Comparison of ENCODE assay signal across 8 cellular contexts in the genomic region with DNA sequence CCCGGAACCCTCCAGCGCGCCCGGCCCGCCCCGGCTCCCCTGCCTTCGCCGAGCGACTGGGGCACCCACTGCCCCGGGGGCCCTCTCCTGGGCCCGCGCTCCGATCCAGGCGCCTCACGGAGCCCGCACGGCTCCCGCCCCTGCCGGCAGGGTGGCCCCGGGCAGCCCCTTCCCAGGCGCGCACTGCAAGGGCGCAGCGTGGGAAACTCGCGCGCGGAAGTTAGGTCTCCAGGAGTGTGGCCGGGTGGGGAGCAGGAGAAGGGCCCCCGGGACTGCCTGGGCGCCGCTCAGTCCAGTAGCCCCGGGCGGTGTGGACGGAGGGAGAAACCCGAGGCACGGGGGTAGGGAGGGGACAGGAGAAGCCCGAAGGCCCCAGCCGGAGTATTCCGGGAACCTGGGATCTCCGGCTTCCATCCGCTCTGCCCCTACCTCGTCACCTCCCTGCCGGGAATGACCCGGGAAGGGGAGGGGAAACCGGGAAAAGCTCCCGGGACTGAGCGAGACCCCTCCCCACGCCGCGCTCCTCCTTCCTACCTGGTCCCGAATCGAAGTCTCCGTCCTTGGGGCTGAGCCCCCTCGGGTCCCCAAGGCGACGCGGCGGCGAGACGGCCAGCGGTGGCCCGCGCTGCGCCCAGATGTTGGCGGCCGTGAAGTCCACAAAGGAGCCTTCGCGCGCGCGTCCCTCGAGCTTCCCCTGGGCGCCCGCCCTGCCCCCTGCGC. TPM values are rescaled to one million over a fixed set of nuclear protein-coding genes. Genes with fewer than 3 reads are reported as not detected.
A peak's percentile ranks its signal among the peaks of the same experiment; 100 is the strongest.
DNase-seq lines count a peak whose midpoint lies in the region; ATAC-seq and TF ChIP-seq lines count a peak whose summit lies in the region.

No MANE protein-coding gene starts in this region.

- H3K27me3 ChIP-seq in ACC112 (ENCODE audit: insufficient read depth, low read length): no peaks in the 10 kb centered on the region

- DNase-seq in epithelial cell of esophagus (ENCODE audit: low read depth) (no peak), dedifferentiated amniotic fluid mesenchymal stem cell (ENCODE audit: extremely low spot score) (no peak), SKM-1 treated with dmso at 0.1 percent for 144 hours (lab: John Stamatoyannopoulos, UW; ENCODE audit: unreplicated experiment) (no peak)
- peak in 7 of 10 donors; percentile 38 to 69 (median 48) for DNase-seq in naive thymus-derived CD8-positive, alpha-beta T cell

- no peaks in the 10 kb centered on the region for H3K27me3 Mint-ChIP-seq in T-helper 1 cell treated with Interleukin-12 subunit alpha and Interleukin-12 subunit beta and Interleukin-4 antibody, amounts not matched to agents 30 μg/mL and 1 μg/mL, for 36 hours (ENCODE audit: low read depth)
- H3K27me3 Mint-ChIP-seq in naive thymus-derived CD8-positive, alpha-beta T cell: no peaks in the 10 kb centered on the region

- ATAC-seq in GM19372 (IDR thresholded peaks at IDR 0.05; ENCODE audit: low read depth, unreplicated experiment) (peak; percentile 10), GM19452 (IDR thresholded peaks at IDR 0.05; ENCODE audit: unreplicated experiment) (no peak)
- no peak for ATAC-seq in naive thymus-derived CD8-positive, alpha-beta T cell

- H3K4me1 ChIP-seq in ACC112 (ENCODE audit: control insufficient read depth, insufficient read depth, low read length, unreplicated experiment): peaks cover 18% of the 10 kb centered on the region

- H3K27ac ChIP-seq in ACC112 (ENCODE audit: low read depth, low read length): peak overlapping the region; percentile 87

- no peaks in the 10 kb centered on the region for H3K9me3 Mint-ChIP-seq in T-helper 1 cell treated with Interleukin-12 subunit alpha and Interleukin-12 subunit beta and Interleukin-4 antibody, amounts not matched to agents 30 μg/mL and 1 μg/mL, for 36 hours
- H3K9me3 Mint-ChIP-seq in naive thymus-derived CD8-positive, alpha-beta T cell: no peaks in the 10 kb centered on the region

- H3K36me3 Mint-ChIP-seq in T-helper 1 cell treated with Interleukin-12 subunit alpha and Interleukin-12 subunit beta and Interleukin-4 antibody, amounts not matched to agents 30 μg/mL and 1 μg/mL, for 36 hours (ENCODE audit: low read depth): peaks cover 37% of the 10 kb centered on the region
- H3K36me3 Mint-ChIP-seq in naive thymus-derived CD8-positive, alpha-beta T cell: peaks cover 0 to 18% (median 1%) of the 10 kb centered on the region in 3 donors

- H3K79me2 ChIP-seq in ACC112 (ENCODE audit: control insufficient read depth, insufficient read depth, low read length, unreplicated experiment): peaks cover 42% of the 10 kb centered on the region

- H3K4me3 ChIP-seq in ACC112 (ENCODE audit: low read depth, low read length): peak overlapping the region; percentile 97
- peak overlapping the region; percentile 58 for H3K4me3 ChIP-seq in epithelial cell of esophagus (ENCODE audit: low read length)

- no peak overlapping the region for H2AFZ ChIP-seq in ACC112 (ENCODE audit: low read length, unreplicated experiment)

- peak overlapping the region; percentile 86 for H3K4me3 Mint-ChIP-seq in T-helper 1 cell treated with Interleukin-12 subunit alpha and Interleukin-12 subunit beta and Interleukin-4 antibody, amounts not matched to agents 30 μg/mL and 1 μg/mL, for 36 hours
- peak overlapping the region; percentile 68 to 90 (median 76) for H3K4me3 Mint-ChIP-seq in naive thymus-derived CD8-positive, alpha-beta T cell

- peaks cover 33% of the 10 kb centered on the region for H3K4me1 Mint-ChIP-seq in T-helper 1 cell treated with Interleukin-12 subunit alpha and Interleukin-12 subunit beta and Interleukin-4 antibody, amounts not matched to agents 30 μg/mL and 1 μg/mL, for 36 hours (ENCODE audit: low read depth)
- H3K4me1 Mint-ChIP-seq in naive thymus-derived CD8-positive, alpha-beta T cell: peaks cover 21 to 55% (median 47%) of the 10 kb centered on the region in 4 donors

- POLR2A ChIA-PET in naive thymus-derived CD8-positive, alpha-beta T cell (lab: Charles Lee): interaction anchor here (0.5 to 6.0 kb wide), 10 partner anchors 14 to 108 kb away, joined by 3 to 55 read pairs (median 7); no protein-coding TSS in a partner anchor

- peaks cover 8% of the 10 kb centered on the region; the same call in 1 of the 2 replicates for H3K36me3 ChIP-seq in ACC112 (ENCODE audit: insufficient read depth, low read length)

- no peak for TF ChIP-seq CTCF in epithelial cell of esophagus (IDR thresholded peaks at IDR 0.05; ENCODE audit: insufficient read depth, low read depth, low read length, missing control alignments)

- peak overlapping the region; percentile 75 for H3K27ac Mint-ChIP-seq in T-helper 1 cell treated with Interleukin-12 subunit alpha and Interleukin-12 subunit beta and Interleukin-4 antibody, amounts not matched to agents 30 μg/mL and 1 μg/mL, for 36 hours
- peak overlapping the region in 7 of 10 donors; percentile 19 to 91 (median 75) for H3K27ac Mint-ChIP-seq in naive thymus-derived CD8-positive, alpha-beta T cell

RNA-seq across cellular contexts. Expression of a gene that starts 0.5 kb away (rescaled TPM):
- total RNA-seq in naive thymus-derived CD8-positive, alpha-beta T cell: 1 to 10 TPM in 1 of 2 experiments, under 1 TPM in 1; 0.86 to 1.0 TPM
- polyA plus RNA-seq in naive thymus-derived CD8-positive, alpha-beta T cell: 10 to 100 TPM; 21.2 to 43.9 (median 37.3) TPM

RNA-seq across cellular contexts. Expression of a gene that starts 19.1 kb away (rescaled TPM):
- total RNA-seq in naive thymus-derived CD8-positive, alpha-beta T cell: 10 to 100 TPM; 72.5 to 73.4 TPM
- polyA plus RNA-seq in naive thymus-derived CD8-positive, alpha-beta T cell: 10 to 100 TPM; 24.3 to 46.6 (median 32.7) TPM

Comparison
In these comparisons a context has a peak if more than half of its experiments do, and no peak if none do; other contexts are left out.
1. DNase-seq: peak in naive thymus-derived CD8-positive, alpha-beta T cell (7 of 10); none in epithelial cell of esophagus (single experiment), dedifferentiated amniotic fluid mesenchymal stem cell (single experiment) and SKM-1 treated with dmso at 0.1 percent for 144 hours (single experiment).